ENCODE assay signal across 8 cellular contexts in genomic region chr12:82650627-82651337, GRCh38. TPM values are rescaled to one million over a fixed set of nuclear protein-coding genes. Genes with fewer than 3 reads are reported as not detected.
DNase-seq lines count a peak whose midpoint lies in the region; ATAC-seq, FAIRE-seq and TF ChIP-seq lines count a peak whose summit lies in the region.

No MANE protein-coding gene starts in this region.

- intact Hi-C loops in GM12878 (cut with micrococcal nuclease; ENCODE audit: unreplicated experiment), result no loop called here

- SMC1A ChIA-PET in GM12878 (lab: Charles Lee; ENCODE audit: uncharacterized antibody, unreplicated experiment), result interaction anchor here (0.8 to 1.8 kb wide), 5 partner anchors 15 to 123 kb away, joined by 4 to 8 read pairs (median 5); no protein-coding TSS in a partner anchor

- peak overlapping the region; percentile 39 for H2AFZ ChIP-seq in GM12878 (ENCODE audit: control insufficient read depth, low read depth, low read length)

- in situ Hi-C loops in GM13977 (cut with MboI; ENCODE audit: low pct_unique_long_range_greater_than_20kb, low sequenced_read_pairs, unreplicated experiment) (no loop called here), GM12878 (cut with MboI) (no loop called here)

- peaks cover 4% of the 10 kb centered on the region for H3K27me3 Mint-ChIP-seq in progenitor cell of endocrine pancreas

- CTCF ChIA-PET in GM12878 (lab: Yijun Ruan, JAX), result interaction anchor here (0.7 to 2.2 kb wide), 5 partner anchors 15 to 1173 kb away, joined by 3 to 15 read pairs (median 5); partner anchors contain the start of gene TMTC2

- TF ChIP-seq EP300 in GM12878 (IDR thresholded peaks at IDR 0.05; ENCODE audit: borderline replicate concordance in 1 of 2, control insufficient read depth in 1 of 2, low read depth in 2 of 2, low read length in 2 of 2), result 0 out of 4 replicates have a peak, but pooled peaks of 1 of the 2 experiments have one; percentile 35

- peak; percentile 93 for ATAC-seq in GM21423 (IDR thresholded peaks at IDR 0.05; ENCODE audit: unreplicated experiment)
- peak; percentile 84 for ATAC-seq in HG03520 (IDR thresholded peaks at IDR 0.05; ENCODE audit: unreplicated experiment)
- ATAC-seq in GM12878, result peak; percentile 91

- peaks cover 16% of the 10 kb centered on the region for H3K4me1 Mint-ChIP-seq in progenitor cell of endocrine pancreas (ENCODE audit: low read depth)

- peak overlapping the region; percentile 22; the same call in 1 of the 2 replicates for H3K4me2 ChIP-seq in GM12878 (ENCODE audit: control insufficient read depth, insufficient read depth)

- no peaks in the 10 kb centered on the region for H3K4me1 ChIP-seq in GM12878 (ENCODE audit: control insufficient read depth, insufficient read depth, low read length)

- TF ChIP-seq RAD21 in GM12878 (IDR thresholded peaks at IDR 0.05; ENCODE audit: insufficient read depth, low read depth, low read length), result no peak

- RAD21 ChIA-PET in GM12878 (lab: Charles Lee; ENCODE audit: unreplicated experiment), result interaction anchor here (0.7 to 1.3 kb wide), 2 partner anchors 35 to 36 kb away, joined by 3 to 6 read pairs; partner anchors contain the start of gene TMTC2

- no peaks in the 10 kb centered on the region for H3K36me3 Mint-ChIP-seq in progenitor cell of endocrine pancreas (ENCODE audit: insufficient read depth)

- POLR2A ChIA-PET in GM12878 (lab: Charles Lee), result interaction anchor here (1.3 kb wide), 1 partner anchor 57 kb away, joined by 5 read pairs; no protein-coding TSS in a partner anchor

- no peaks in the 10 kb centered on the region for H3K36me3 ChIP-seq in GM12878 (ENCODE audit: control insufficient read depth in 2 of 2, insufficient read depth in 2 of 2, low read length in 1 of 2)

- DNase-seq in GM13977 (ENCODE audit: low spot score) (peak; percentile 20), GM12878 (ENCODE audit: low read depth, low spot score) (peak; percentile 38), progenitor cell of endocrine pancreas (ENCODE audit: low spot score, unreplicated experiment) (no peak), GM19240 (ENCODE audit: insufficient read length, low spot score) (no peak), NCI-H2196 treated with DMSO at 0.1 percent for 48 hours (lab: John Stamatoyannopoulos, UW; ENCODE audit: unreplicated experiment) (no peak)
- no peak for DNase-seq in activated CD4-positive, alpha-beta T cell treated with anti-CD3 and anti-CD28 coated beads, Interleukin-2, amount 50 U/mL, for 1 hour

- WGBS in GM12878 (ENCODE audit: insufficient coverage, insufficient replicate concordance, low lambda C conversion rate, missing lambda C conversion rate), result 25% methylated on average over 2 of the region's 3 CpGs

- no peak for TF ChIP-seq POLR2A in GM12878 (IDR thresholded peaks at IDR 0.05; ENCODE audit: low read depth, low read length)

- H3K9ac ChIP-seq in GM12878 (ENCODE audit: control insufficient read depth, insufficient read depth, low read length), result no peak overlapping the region

- H3K27ac Mint-ChIP-seq in progenitor cell of endocrine pancreas, result peak overlapping the region; percentile 21

- peak; percentile 66 for FAIRE-seq in GM12878 (lab: Jason Lieb, UNC)

- no peak for TF ChIP-seq CTCF in GM13977 (IDR thresholded peaks at IDR 0.05; ENCODE audit: extremely low read depth, insufficient read depth, missing control alignments)
- TF ChIP-seq CTCF in GM12878 (IDR thresholded peaks at IDR 0.05 in 2 of 3, conservative IDR thresholded peaks at IDR 0.05 in 1 of 3; ENCODE audit: control insufficient read depth in 2 of 3, extremely low read depth in 1 of 3, insufficient read depth in 1 of 3, low read depth in 3 of 3, low read length in 3 of 3), result no peak
- no peak for TF ChIP-seq CTCF in progenitor cell of endocrine pancreas (IDR thresholded peaks at IDR 0.05; ENCODE audit: unreplicated experiment)

- no peaks in the 10 kb centered on the region for H3K9me3 ChIP-seq in GM12878 (replicated peaks; ENCODE audit: control insufficient read depth, insufficient read depth, low read length)

- H3K4me3 ChIP-seq in GM12878, result no peak overlapping the region

- H3K9me3 Mint-ChIP-seq in progenitor cell of endocrine pancreas (ENCODE audit: low read depth), result peaks cover 3% of the 10 kb centered on the region

- H3K27me3 ChIP-seq in GM12878 (replicated peaks in 1 of 2; ENCODE audit: control insufficient read depth in 2 of 2, insufficient read depth in 2 of 2, low read length in 1 of 2), result no peaks in the 10 kb centered on the region

- H4K20me1 ChIP-seq in GM12878 (ENCODE audit: control insufficient read depth, insufficient read depth), result no peaks in the 10 kb centered on the region

- no peak overlapping the region for H3K27ac ChIP-seq in GM12878 (ENCODE audit: control insufficient read depth, insufficient read depth)

- no peaks in the 10 kb centered on the region for H3K79me2 ChIP-seq in GM12878 (ENCODE audit: control insufficient read depth, insufficient read depth, low read length)

- no peak overlapping the region for H3K4me3 Mint-ChIP-seq in progenitor cell of endocrine pancreas (ENCODE audit: low read depth)

- no TSS peak for BruUV-seq in GM12878 (replicated peaks; lab: Mats Ljungman, UMichigan)

TF ChIP-seq in GM12878, 131 proteins besides CTCF, POLR2A, EP300 and RAD21 (continues in another document):
- TF ChIP-seq JUNB (IDR thresholded peaks at IDR 0.05), result peak; percentile 82
- no peak for TF ChIP-seq STAT3 (IDR thresholded peaks at IDR 0.05; ENCODE audit: low read depth, low read length)
- no peak for TF ChIP-seq SMAD1 (IDR thresholded peaks at IDR 0.05; ENCODE audit: low read depth, partially characterized antibody)
- TF ChIP-seq NR2C2 (IDR thresholded peaks at IDR 0.05; ENCODE audit: borderline replicate concordance, control insufficient read depth, insufficient read length, low read depth), result no peak
- peak; percentile 77 for TF ChIP-seq RUNX3 (IDR thresholded peaks at IDR 0.05; ENCODE audit: low read length)
- no peak for TF ChIP-seq ZZZ3 (IDR thresholded peaks at IDR 0.05; ENCODE audit: control insufficient read depth, insufficient read length, low read depth)
- TF ChIP-seq SREBF1 (IDR thresholded peaks at IDR 0.05; ENCODE audit: low read length), result no peak
- no peak for TF ChIP-seq CHD4 (IDR thresholded peaks at IDR 0.05)
- no peak for TF ChIP-seq CEBPZ (IDR thresholded peaks at IDR 0.05; ENCODE audit: low read depth, low read length)
- TF ChIP-seq IKZF1 (conservative IDR thresholded peaks at IDR 0.05), result peak; percentile 79
- TF ChIP-seq RELB (IDR thresholded peaks at IDR 0.05; ENCODE audit: low read depth), result 0 out of 2 replicates have a peak, but pooled peaks have one; percentile 29

RNA-seq across cellular contexts. Expression of gene TMTC2, which starts 35.9 kb away (rescaled TPM):
- total RNA-seq in GM12878 (2013; cell fraction: nucleolus; rRNA removed), result 56.9 and 65.0 TPM in 2 replicates
- total RNA-seq in GM12878 (2014; rRNA removed), result 2.3 and 3.0 TPM in 2 replicates
- 1.4 and 2.0 TPM in 2 replicates for total RNA-seq in GM12878 (2014; rRNA removed; fragmentation: Illumina TruSeq; extraction: Trizol)
- total RNA-seq in GM12878 (2021), result 1.9 and 2.1 TPM in 2 replicates
- polyA plus RNA-seq in GM12878 (2011; ENCODE audit: low read depth), result 2.6 TPM
- 9.7 and 10.7 TPM in 2 replicates for polyA plus RNA-seq in GM12878 (2011; rRNA removed)
- polyA plus RNA-seq in GM12878 (2011; cell fraction: cytosol; rRNA removed), result 6.8 and 8.6 TPM in 2 replicates
- polyA plus RNA-seq in GM12878 (2011; cell fraction: nucleus; rRNA removed), result 27.2 and 30.2 TPM in 2 replicates
- 2.9 and 3.5 TPM in 2 replicates for polyA plus RNA-seq in GM12878 (2012)
- 0.93 and 1.0 TPM in 2 replicates for polyA plus RNA-seq in GM12878 (2014; fragmentation: Illumina TruSeq; extraction: Trizol)
- polyA plus RNA-seq in GM12878 (2014; fragmentation: Nextera tagmentation; extraction: Ambion mirVana), result under 1 TPM; 0.16 to 0.22 TPM
- polyA plus RNA-seq in GM12878 (2014; rRNA removed), result 1.6 and 1.8 TPM in 2 replicates
- polyA plus RNA-seq in GM12878 (2016; fragmentation: Nextera tagmentation; extraction: Ambion mirVana), result under 1 TPM; 0.14 to 0.40 TPM
- polyA minus RNA-seq in GM12878 (2011; rRNA and poly(A)+ RNA removed), result 19.5 and 24.5 TPM in 2 replicates
- 4.1 and 4.4 TPM in 2 replicates for polyA minus RNA-seq in GM12878 (2011; cell fraction: cytosol; rRNA and poly(A)+ RNA removed)
- polyA minus RNA-seq in GM12878 (2011; cell fraction: nucleus; rRNA and poly(A)+ RNA removed), result 30.9 and 51.3 TPM in 2 replicates
- total RNA-seq in progenitor cell of endocrine pancreas, result 14.5 and 15.4 TPM in 2 replicates

Comparison
In these comparisons a context has a peak if more than half of its experiments do, and no peak if none do; other contexts are left out.
1. DNase-seq: peak in GM13977 (single experiment) and GM12878 (single experiment); none in progenitor cell of endocrine pancreas (single experiment), GM19240 (single experiment), NCI-H2196 treated with DMSO at 0.1 percent for 48 hours (single experiment) and activated CD4-positive, alpha-beta T cell treated with anti-CD3 and anti-CD28 coated beads, Interleukin-2, amount 50 U/mL, for 1 hour (single experiment).
2. Peak in every context shown above with its lines, with median percentiles within 50 percentile points of each other: ATAC-seq.